ENCODE assay signal across 26 cellular contexts in the genomic region with DNA sequence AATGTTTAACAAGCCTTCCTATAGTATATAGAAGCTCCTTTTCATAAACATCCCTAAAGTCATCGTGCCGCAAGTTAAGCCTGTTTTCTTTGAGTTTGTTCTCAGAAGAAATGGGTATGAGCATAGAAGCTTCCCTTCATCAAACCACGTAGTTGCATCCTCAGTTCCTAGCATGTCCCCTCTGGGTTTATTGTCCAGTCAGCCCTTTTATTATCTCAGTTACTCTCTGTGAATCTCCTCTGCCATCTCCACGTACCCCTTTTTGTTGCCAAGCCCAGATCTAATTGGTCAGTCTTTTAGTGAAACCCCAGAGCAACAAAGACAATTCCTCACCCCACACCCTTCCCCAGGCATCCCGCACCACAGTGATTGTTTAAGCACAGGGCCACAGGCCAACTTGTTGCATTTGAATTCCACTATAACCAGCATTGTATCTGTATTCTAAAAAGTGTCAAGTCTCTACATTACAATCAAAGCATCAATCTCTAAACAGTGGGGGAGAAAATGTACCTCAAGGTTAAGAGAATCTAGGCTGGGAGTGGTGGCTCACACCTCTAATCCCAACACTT. TPM values are rescaled to one million over a fixed set of nuclear protein-coding genes. Genes with fewer than 3 reads are reported as not detected.
DNase-seq lines count a peak whose midpoint lies in the region; ATAC-seq and TF ChIP-seq lines count a peak whose summit lies in the region.
"Had no signal": no experiment of that assay in that cellular context is flagged by ENCODE, and none has a peak within 500 bp of the region (broad histone marks: within the 10 kb centered on the region; RNA-seq: fewer than 3 reads in every experiment).

No MANE protein-coding gene starts in this region.

- no peaks in the 10 kb centered on the region for H3K4me1 ChIP-seq in HEK293 (ENCODE audit: control insufficient read depth, insufficient read depth, low read length)

- no peaks in the 10 kb centered on the region for H3K36me3 Mint-ChIP-seq in T-helper 17 cell (ENCODE audit: low read depth)

- TF ChIP-seq CTCF in HEK293 (tag by site-specific recombination; IDR thresholded peaks at IDR 0.05) = no peak

- H3K4me1 Mint-ChIP-seq in T-helper 17 cell = peaks cover 2% of the 10 kb centered on the region
- H3K4me1 Mint-ChIP-seq: B cell; CD8-positive, alpha-beta memory T cell had no signal

- peak overlapping the region; percentile 34 for H3K27ac Mint-ChIP-seq in T-helper 17 cell
- H3K27ac Mint-ChIP-seq: B cell had no signal

- no peak overlapping the region for H3K27ac ChIP-seq in HEK293 (ENCODE audit: extremely low read depth, low read depth, low read length)
- H3K27ac ChIP-seq: C4-2B had no signal

- no peaks in the 10 kb centered on the region for H3K36me3 ChIP-seq in HEK293 (ENCODE audit: control insufficient read depth in 2 of 2, insufficient read depth in 1 of 2, low read length in 2 of 2)
- H3K36me3 ChIP-seq: MG63 had no signal

- no peak overlapping the region for H3K4me3 Mint-ChIP-seq in T-helper 17 cell
- H3K4me3 Mint-ChIP-seq: B cell; CD8-positive, alpha-beta memory T cell had no signal

- H3K4me3 ChIP-seq in HEK293 (ENCODE audit: low read depth, low read length) = no peak overlapping the region
- H3K4me3 ChIP-seq: GM12878, MG63 had no signal

- CTCF ChIA-PET in HEK293 (lab: Yijun Ruan, JAX) = interaction anchor here (0.6 to 0.9 kb wide), 2 partner anchors 12 to 19 kb away, joined by 3 read pairs; a partner anchor contains a TSS

- ATAC-seq in T-helper 17 cell = no peak
- ATAC-seq in GM18520 (IDR thresholded peaks at IDR 0.05; ENCODE audit: unreplicated experiment) = no peak
- ATAC-seq: GM12878 had no signal

- POLR2A ChIA-PET in HEK293 (lab: Yijun Ruan, JAX) = no interaction called here

- no peak for DNase-seq in T-helper 17 cell
- DNase-seq in islet precursor cell = peak; percentile 4
- DNase-seq in activated CD4-positive, alpha-beta T cell treated with anti-CD3 and anti-CD28 coated beads for 48 hours = no peak
- no peak for DNase-seq in NCI-H748 treated with DMSO at 0.1 percent for 48 hours (lab: John Stamatoyannopoulos, UW)
- no peak for DNase-seq in glomerular visceral epithelial cell (ENCODE audit: extremely low spot score)
- DNase-seq: CD8-positive, alpha-beta memory T cell; DMS 273 treated with DMSO at 0.1 percent for 48 hours; DMS79; EL; GDM1; KG1; MG63; NCI-H1105 treated with DMSO at 0.1 percent for 48 hours; NCI-H146; NCI-H1930; NCI-H2107; NCI-H446; NCI-H524 treated with DMSO at 0.1 percent for 48 hours; NCI-H82; Right ventricle myocardium superior; RPMI8226 had no signal

- no peaks in the 10 kb centered on the region for H3K9me3 ChIP-seq in HEK293 (ENCODE audit: control insufficient read depth, insufficient read depth, low read depth, low read length)
- no peaks in the 10 kb centered on the region for H3K9me3 ChIP-seq in T-helper 17 cell (ENCODE audit: control insufficient read depth, low read length, poor library complexity, severe bottlenecking)
- H3K9me3 ChIP-seq: MG63 had no signal

- peaks cover 5% of the 10 kb centered on the region for H3K27me3 Mint-ChIP-seq in T-helper 17 cell

TF ChIP-seq in HEK293, 187 proteins besides CTCF, POLR2A, EP300 and RAD21:
- 0 out of 2 replicates have a peak, but pooled peaks have one; percentile 39 for TF ChIP-seq ZNF211 (tag by site-specific recombination; IDR thresholded peaks at IDR 0.05; ENCODE audit: low read depth)
- no peak for TF ChIP-seq TRIM28 (IDR thresholded peaks at IDR 0.05; ENCODE audit: borderline replicate concordance, low read length)
- peak; percentile 76 for TF ChIP-seq SCRT2 (tag by site-specific recombination; IDR thresholded peaks at IDR 0.05)
- no peak for TF ChIP-seq ZNF776 (tag by site-specific recombination; IDR thresholded peaks at IDR 0.05; ENCODE audit: borderline replicate concordance)
- no peak for TF ChIP-seq ZNF266 (tag by site-specific recombination; IDR thresholded peaks at IDR 0.05; ENCODE audit: low read depth)
- no peak for TF ChIP-seq ZNF664 (tag by site-specific recombination; IDR thresholded peaks at IDR 0.05)
- TF ChIP-seq, protein P1, sequence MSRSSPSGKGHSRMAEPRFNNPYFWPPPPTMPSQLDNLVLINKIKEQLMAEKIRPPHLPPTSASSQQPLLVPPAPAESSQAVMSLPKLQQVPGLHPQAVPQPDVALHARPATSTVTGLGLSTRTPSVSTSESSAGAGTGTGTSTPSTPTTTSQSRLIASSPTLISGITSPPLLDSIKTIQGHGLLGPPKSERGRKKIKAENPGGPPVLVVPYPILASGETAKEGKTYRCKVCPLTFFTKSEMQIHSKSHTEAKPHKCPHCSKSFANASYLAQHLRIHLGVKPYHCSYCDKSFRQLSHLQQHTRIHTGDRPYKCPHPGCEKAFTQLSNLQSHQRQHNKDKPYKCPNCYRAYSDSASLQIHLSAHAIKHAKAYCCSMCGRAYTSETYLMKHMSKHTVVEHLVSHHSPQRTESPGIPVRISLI (tag by site-specific recombination; IDR thresholded peaks at IDR 0.05) = no peak
- TF ChIP-seq SCRT1 (tag by site-specific recombination; IDR thresholded peaks at IDR 0.05; ENCODE audit: borderline replicate concordance) = peak; percentile 59
- no peak for TF ChIP-seq ZNF548 (tag by site-specific recombination; IDR thresholded peaks at IDR 0.05)
- TF ChIP-seq, protein P2, sequence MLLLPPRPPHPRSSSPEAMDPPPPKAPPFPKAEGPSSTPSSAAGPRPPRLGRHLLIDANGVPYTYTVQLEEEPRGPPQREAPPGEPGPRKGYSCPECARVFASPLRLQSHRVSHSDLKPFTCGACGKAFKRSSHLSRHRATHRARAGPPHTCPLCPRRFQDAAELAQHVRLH (tag by site-specific recombination; IDR thresholded peaks at IDR 0.05) = no peak
- no peak for TF ChIP-seq ZNF544 (tag by site-specific recombination; IDR thresholded peaks at IDR 0.05)

RNA-seq across cellular contexts. Expression of a gene that starts 12.4 kb away (rescaled TPM):
- 1 to 10 TPM; 4.3 to 9.5 TPM for total RNA-seq in T-helper 17 cell
